8 cellular contexts compared by ENCODE assay signal in the genomic region with DNA sequence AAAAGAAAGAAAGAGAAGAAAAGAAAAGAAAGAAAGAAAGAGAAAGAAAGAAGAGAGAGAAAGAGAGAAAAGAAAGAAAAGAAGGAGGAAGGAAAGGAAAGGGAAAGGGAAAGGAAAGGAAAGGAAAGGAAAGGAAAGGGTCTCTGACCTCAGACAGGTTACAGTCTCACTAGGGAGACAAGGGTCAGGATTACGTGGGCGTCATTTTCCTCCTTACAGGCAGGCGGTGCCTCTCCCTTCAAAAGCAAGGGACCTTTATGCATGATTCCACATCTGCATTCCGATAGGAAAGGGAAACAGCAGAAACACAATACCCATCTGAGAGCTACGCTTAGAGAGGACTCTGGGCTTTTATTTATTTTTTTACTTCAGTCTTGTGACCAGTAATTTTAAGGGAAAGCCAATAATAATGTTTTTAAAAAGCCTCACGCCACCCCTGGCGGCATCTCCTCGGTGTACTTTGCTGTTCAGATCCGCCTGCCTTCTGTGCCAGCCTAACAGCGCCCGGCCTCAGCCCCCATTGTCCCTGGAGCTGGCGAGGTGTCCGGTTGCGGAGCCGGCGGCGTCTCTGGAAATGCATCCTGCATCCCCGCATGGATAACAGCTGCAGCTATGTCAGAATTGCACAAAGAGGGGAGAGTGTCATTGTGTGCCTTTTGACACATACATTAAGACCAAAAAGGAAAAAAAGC. TPM values are rescaled to one million over a fixed set of nuclear protein-coding genes. Genes with fewer than 3 reads are reported as not detected.
A peak's percentile ranks its signal among the peaks of the same experiment; 100 is the strongest.
DNase-seq lines count a peak whose midpoint lies in the region; ATAC-seq and TF ChIP-seq lines count a peak whose summit lies in the region.

No MANE protein-coding gene starts in this region.

- peaks cover 5% of the 10 kb centered on the region for H3K36me3 ChIP-seq in neural cell (ENCODE audit: insufficient read depth, low read length)

- peak overlapping the region; percentile 65 for H2AFZ ChIP-seq in neural cell (ENCODE audit: low read depth, low read length)

- peak overlapping the region; percentile 96 for H3K9ac ChIP-seq in neural cell (ENCODE audit: low read length)

- H3K27me3 ChIP-seq in neural cell (ENCODE audit: insufficient read depth, low read depth, low read length) = no peaks in the 10 kb centered on the region

- H3K9me2 ChIP-seq in neural cell (ENCODE audit: insufficient read depth, low read length) = no peaks in the 10 kb centered on the region

- H3K79me2 ChIP-seq in neural cell (replicated peaks; ENCODE audit: insufficient read depth, low read length) = peaks cover 34% of the 10 kb centered on the region

- DNase-seq in T-helper 1 cell = no peak
- peak; percentile 72 for DNase-seq in NCI-H2196 (lab: John Stamatoyannopoulos, UW; ENCODE audit: unreplicated experiment)
- DNase-seq in glomerular visceral epithelial cell (ENCODE audit: extremely low spot score) = peak; percentile 71
- no peak for DNase-seq in T1000 (lab: John Stamatoyannopoulos, UW)

- H3K27me3 Mint-ChIP-seq in T-helper 1 cell treated with Interleukin-12 subunit alpha and Interleukin-12 subunit beta and Interleukin-4 antibody, amounts not matched to agents 30 μg/mL and 1 μg/mL, for 36 hours (ENCODE audit: low read depth) = peaks cover 42% of the 10 kb centered on the region
- H3K27me3 Mint-ChIP-seq in activated naive CD8-positive, alpha-beta T cell = no peaks in the 10 kb centered on the region

- H3K9me3 ChIP-seq in neural cell (ENCODE audit: low read length) = no peaks in the 10 kb centered on the region

- H3K36me3 Mint-ChIP-seq in T-helper 1 cell treated with Interleukin-12 subunit alpha and Interleukin-12 subunit beta and Interleukin-4 antibody, amounts not matched to agents 30 μg/mL and 1 μg/mL, for 36 hours (ENCODE audit: low read depth) = no peaks in the 10 kb centered on the region
- H3K36me3 Mint-ChIP-seq in activated naive CD8-positive, alpha-beta T cell = no peaks in the 10 kb centered on the region

- H3K9me3 Mint-ChIP-seq in T-helper 1 cell treated with Interleukin-12 subunit alpha and Interleukin-12 subunit beta and Interleukin-4 antibody, amounts not matched to agents 30 μg/mL and 1 μg/mL, for 36 hours = no peaks in the 10 kb centered on the region
- no peaks in the 10 kb centered on the region for H3K9me3 Mint-ChIP-seq in activated naive CD8-positive, alpha-beta T cell (ENCODE audit: low read depth)

- no peak for ATAC-seq in GM18519 (IDR thresholded peaks at IDR 0.05; ENCODE audit: low FRiP score, unreplicated experiment)

- TF ChIP-seq CTCF in neural cell (IDR thresholded peaks at IDR 0.05; ENCODE audit: poor library complexity, severe bottlenecking) = peak; percentile 63

- TF ChIP-seq EP300 in neural cell (conservative IDR thresholded peaks at IDR 0.05; ENCODE audit: poor library complexity, severe bottlenecking) = peak; percentile 42

- H3K27ac ChIP-seq in neural cell (ENCODE audit: low read length) = peak overlapping the region; percentile 91

- peaks cover 27% of the 10 kb centered on the region for H3K4me1 Mint-ChIP-seq in T-helper 1 cell treated with Interleukin-12 subunit alpha and Interleukin-12 subunit beta and Interleukin-4 antibody, amounts not matched to agents 30 μg/mL and 1 μg/mL, for 36 hours (ENCODE audit: low read depth)
- peaks cover 36% of the 10 kb centered on the region for H3K4me1 Mint-ChIP-seq in activated naive CD8-positive, alpha-beta T cell (ENCODE audit: low read depth)

- H4K20me1 ChIP-seq in neural cell (ENCODE audit: insufficient read depth) = peaks cover 12% of the 10 kb centered on the region

- H3F3A ChIP-seq in neural cell (ENCODE audit: insufficient read depth, low read length, poor library complexity, severe bottlenecking) = peaks cover 3% of the 10 kb centered on the region

- peak overlapping the region; percentile 87 for H3K4me3 Mint-ChIP-seq in T-helper 1 cell treated with Interleukin-12 subunit alpha and Interleukin-12 subunit beta and Interleukin-4 antibody, amounts not matched to agents 30 μg/mL and 1 μg/mL, for 36 hours
- H3K4me3 Mint-ChIP-seq in activated naive CD8-positive, alpha-beta T cell = peak overlapping the region; percentile 94

- peak; percentile 34 for TF ChIP-seq RAD21 in neural cell (conservative IDR thresholded peaks at IDR 0.05)

- peak overlapping the region; percentile 73 for H3K4me3 ChIP-seq in neural cell (ENCODE audit: low read length)

- peak overlapping the region; percentile 78 for H3K4me2 ChIP-seq in neural cell (ENCODE audit: low read length)

- peak overlapping the region; percentile 80 for H3K27ac Mint-ChIP-seq in T-helper 1 cell treated with Interleukin-12 subunit alpha and Interleukin-12 subunit beta and Interleukin-4 antibody, amounts not matched to agents 30 μg/mL and 1 μg/mL, for 36 hours
- H3K27ac Mint-ChIP-seq in activated naive CD8-positive, alpha-beta T cell = peak overlapping the region; percentile 94

TF ChIP-seq in neural cell, 6 proteins besides CTCF, POLR2A, EP300 and RAD21:
- TF ChIP-seq, protein P1, sequence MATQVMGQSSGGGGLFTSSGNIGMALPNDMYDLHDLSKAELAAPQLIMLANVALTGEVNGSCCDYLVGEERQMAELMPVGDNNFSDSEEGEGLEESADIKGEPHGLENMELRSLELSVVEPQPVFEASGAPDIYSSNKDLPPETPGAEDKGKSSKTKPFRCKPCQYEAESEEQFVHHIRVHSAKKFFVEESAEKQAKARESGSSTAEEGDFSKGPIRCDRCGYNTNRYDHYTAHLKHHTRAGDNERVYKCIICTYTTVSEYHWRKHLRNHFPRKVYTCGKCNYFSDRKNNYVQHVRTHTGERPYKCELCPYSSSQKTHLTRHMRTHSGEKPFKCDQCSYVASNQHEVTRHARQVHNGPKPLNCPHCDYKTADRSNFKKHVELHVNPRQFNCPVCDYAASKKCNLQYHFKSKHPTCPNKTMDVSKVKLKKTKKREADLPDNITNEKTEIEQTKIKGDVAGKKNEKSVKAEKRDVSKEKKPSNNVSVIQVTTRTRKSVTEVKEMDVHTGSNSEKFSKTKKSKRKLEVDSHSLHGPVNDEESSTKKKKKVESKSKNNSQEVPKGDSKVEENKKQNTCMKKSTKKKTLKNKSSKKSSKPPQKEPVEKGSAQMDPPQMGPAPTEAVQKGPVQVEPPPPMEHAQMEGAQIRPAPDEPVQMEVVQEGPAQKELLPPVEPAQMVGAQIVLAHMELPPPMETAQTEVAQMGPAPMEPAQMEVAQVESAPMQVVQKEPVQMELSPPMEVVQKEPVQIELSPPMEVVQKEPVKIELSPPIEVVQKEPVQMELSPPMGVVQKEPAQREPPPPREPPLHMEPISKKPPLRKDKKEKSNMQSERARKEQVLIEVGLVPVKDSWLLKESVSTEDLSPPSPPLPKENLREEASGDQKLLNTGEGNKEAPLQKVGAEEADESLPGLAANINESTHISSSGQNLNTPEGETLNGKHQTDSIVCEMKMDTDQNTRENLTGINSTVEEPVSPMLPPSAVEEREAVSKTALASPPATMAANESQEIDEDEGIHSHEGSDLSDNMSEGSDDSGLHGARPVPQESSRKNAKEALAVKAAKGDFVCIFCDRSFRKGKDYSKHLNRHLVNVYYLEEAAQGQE (IDR thresholded peaks at IDR 0.05; ENCODE audit: borderline replicate concordance) = peak; percentile 95
- TF ChIP-seq SMC3 (conservative IDR thresholded peaks at IDR 0.05; ENCODE audit: poor library complexity) = peak; percentile 51
- TF ChIP-seq MXI1 (conservative IDR thresholded peaks at IDR 0.05; ENCODE audit: poor library complexity, severe bottlenecking) = peak; percentile 51
- TF ChIP-seq EZH2 (IDR thresholded peaks at IDR 0.05; ENCODE audit: borderline replicate concordance, insufficient read depth, low read length, poor library complexity, severe bottlenecking) = no peak
- peak; percentile 82 for TF ChIP-seq POLR2AphosphoS5 (IDR thresholded peaks at IDR 0.05)
- TF ChIP-seq TAF1 (IDR thresholded peaks at IDR 0.05; ENCODE audit: low read depth) = peak; percentile 94

RNA-seq across cellular contexts. Expression of a gene that starts 0.9 kb away (rescaled TPM):
- 270 and 297 TPM in 2 replicates for polyA plus RNA-seq in neural cell
- 112 and 136 TPM in 2 replicates for polyA minus RNA-seq in neural cell

Comparison
In these comparisons a context has a peak if more than half of its experiments do, and no peak if none do; other contexts are left out.
1. DNase-seq: peak in NCI-H2196 (single experiment) and glomerular visceral epithelial cell (single experiment); none in T-helper 1 cell (0 of 5) and T1000 (single experiment).